In the genomic region with DNA sequence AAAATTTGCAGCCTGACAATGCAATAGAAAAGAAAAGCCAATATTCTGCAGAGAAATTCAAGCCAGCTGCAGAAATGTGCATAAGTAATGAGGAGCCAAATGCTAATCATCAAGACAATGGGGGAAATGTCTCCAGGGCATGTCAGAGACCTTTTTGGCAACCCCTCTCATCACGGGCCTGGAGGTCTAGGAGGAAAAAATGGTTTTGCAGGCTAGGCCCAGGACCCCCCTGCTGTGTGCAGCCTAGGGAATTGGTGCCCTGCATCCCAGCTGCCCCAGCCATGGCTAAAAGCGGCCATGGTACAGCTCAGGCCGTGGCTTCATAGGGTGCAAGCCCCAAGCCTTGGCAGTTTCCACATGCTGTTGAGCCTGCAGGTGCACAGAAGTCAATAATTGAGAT, we compare ENCODE assay signal across 10 cellular contexts.
"Had no signal": no experiment of that assay in that cellular context is flagged by ENCODE, and none has a peak within 500 bp of the region (broad histone marks: within the 10 kb centered on the region; RNA-seq: fewer than 3 reads in every experiment).

No MANE protein-coding gene starts in this region.

- H3K27ac ChIP-seq: GM23248 had no signal

- ATAC-seq: GM23338, HCT116 had no signal

- H3K36me3 ChIP-seq: HAP-1 had no signal

- H3K27ac Mint-ChIP-seq: GM23338, H9 had no signal

- H3K4me1 ChIP-seq: HAP-1 had no signal

- H3K4me3 Mint-ChIP-seq: GM23338, H9 had no signal

- H2AFZ ChIP-seq: GM23248, GM23338 had no signal

- FAIRE-seq: H1, H54 had no signal

- H3K4me1 Mint-ChIP-seq: GM23338, H9 had no signal

- H3K4me3 ChIP-seq: GM23248, GM23338, HAP-1 had no signal

- H3K4me2 ChIP-seq: GM23338 had no signal

- H3K9ac ChIP-seq: GM23248 had no signal

- H3K9me3 ChIP-seq: HAP-1 had no signal

- DNase-seq: GM23248, GOT3, H7, H9, HCEC 1CT had no signal
